Comparison of ENCODE assay signal across 25 cellular contexts in the genomic region with DNA sequence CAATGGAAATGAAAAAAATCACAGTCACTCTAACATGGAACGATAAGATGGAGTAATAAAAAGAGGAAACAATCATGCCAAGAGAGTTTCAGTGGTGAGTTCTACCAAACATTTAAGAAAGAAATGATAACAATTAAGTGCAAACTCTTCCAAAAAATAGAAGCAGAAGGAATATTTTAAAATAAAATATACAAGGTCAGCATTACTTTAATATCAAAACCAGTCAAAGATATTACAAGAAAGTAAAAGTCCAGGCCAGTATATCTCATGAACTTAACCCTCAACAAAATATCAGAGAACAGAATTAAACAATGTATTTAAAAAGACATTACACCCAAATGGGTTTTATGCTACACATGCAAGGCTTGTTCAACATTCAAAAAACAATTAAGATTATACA.
A peak's percentile ranks its signal among the peaks of the same experiment; 100 is the strongest.
DNase-seq lines count a peak whose midpoint lies in the region; ATAC-seq, FAIRE-seq and TF ChIP-seq lines count a peak whose summit lies in the region.
"Had no signal": no experiment of that assay in that cellular context is flagged by ENCODE, and none has a peak within 500 bp of the region (broad histone marks: within the 10 kb centered on the region; RNA-seq: fewer than 3 reads in every experiment).

No MANE protein-coding gene starts in this region.

- no peaks in the 10 kb centered on the region for H3K4me1 ChIP-seq in HepG2 (ENCODE audit: insufficient read depth, low read length)
- no peaks in the 10 kb centered on the region for H3K4me1 ChIP-seq in right lobe of liver
- H3K4me1 ChIP-seq in KMS-11 (ENCODE audit: low read depth, poor library complexity, severe bottlenecking) = peaks cover 100% of the 10 kb centered on the region
- H3K4me1 ChIP-seq in mesendoderm (ENCODE audit: control insufficient read depth, low read depth, low read length) = no peaks in the 10 kb centered on the region
- H3K4me1 ChIP-seq: BLaER1 had no signal

- POLR2A ChIA-PET in HepG2 (lab: Yijun Ruan, JAX) = no interaction called here

- H3K36me3 ChIP-seq in HepG2 (replicated peaks in 1 of 2; ENCODE audit: control insufficient read depth in 1 of 2, insufficient read depth in 2 of 2, low read length in 2 of 2) = no peaks in the 10 kb centered on the region
- no peaks in the 10 kb centered on the region for H3K36me3 ChIP-seq in right lobe of liver
- H3K36me3 ChIP-seq in KMS-11 (ENCODE audit: insufficient read depth) = no peaks in the 10 kb centered on the region
- no peaks in the 10 kb centered on the region for H3K36me3 ChIP-seq in mesendoderm (ENCODE audit: control insufficient read depth, insufficient read depth, low read length)
- H3K36me3 ChIP-seq: BLaER1 had no signal

- H3K27me3 ChIP-seq in HepG2 (ENCODE audit: control insufficient read depth in 1 of 2, insufficient read depth in 2 of 2, low read length in 2 of 2) = no peaks in the 10 kb centered on the region
- H3K27me3 ChIP-seq in right lobe of liver = no peaks in the 10 kb centered on the region
- H3K27me3 ChIP-seq in KMS-11 (ENCODE audit: insufficient read depth, low read depth) = no peaks in the 10 kb centered on the region
- H3K27me3 ChIP-seq in mesendoderm (ENCODE audit: insufficient read depth, low read length, poor library complexity) = no peaks in the 10 kb centered on the region
- H3K27me3 ChIP-seq: BE2C, BLaER1 had no signal

- H3K9me3 ChIP-seq in HepG2 (ENCODE audit: low read length) (peaks cover 83% of the 10 kb centered on the region), right lobe of liver (no peaks in the 10 kb centered on the region)
- H3K9me3 ChIP-seq: BE2C, BLaER1 had no signal

- no peaks in the 10 kb centered on the region for H3K79me1 ChIP-seq in mesendoderm (ENCODE audit: low read length)

- no peaks in the 10 kb centered on the region for H3K79me2 ChIP-seq in HepG2 (ENCODE audit: insufficient read depth, low read length)
- no peaks in the 10 kb centered on the region for H3K79me2 ChIP-seq in KMS-11 (ENCODE audit: insufficient read depth, low read depth)
- no peaks in the 10 kb centered on the region for H3K79me2 ChIP-seq in mesendoderm (ENCODE audit: control insufficient read depth, insufficient read depth, low read length)

- no peak overlapping the region for H4K5ac ChIP-seq in mesendoderm (ENCODE audit: low read length)

- TF ChIP-seq CTCF in HepG2 (CRISPR knock-in tag; IDR thresholded peaks at IDR 0.05) (no peak), right lobe of liver (IDR thresholded peaks at IDR 0.05) (no peak), KMS-11 (conservative IDR thresholded peaks at IDR 0.05; ENCODE audit: low read depth, low read length) (no peak)

- H3K18ac ChIP-seq in mesendoderm (ENCODE audit: low read length) = no peak overlapping the region

- no peak overlapping the region for H3K4ac ChIP-seq in mesendoderm (ENCODE audit: low read depth, low read length)

- CTCF ChIA-PET in HepG2 (lab: Yijun Ruan, JAX; ENCODE audit: low intra/inter-chr PET ratio, low total read pairs) = no interaction called here

- H2BK120ac ChIP-seq in mesendoderm (ENCODE audit: low read depth, low read length) = no peak overlapping the region

- H3K56ac ChIP-seq in mesendoderm (ENCODE audit: low read length) = no peak overlapping the region

- no peak overlapping the region for H2BK5ac ChIP-seq in mesendoderm (ENCODE audit: low read length)

- no peak overlapping the region for H2AK5ac ChIP-seq in mesendoderm (ENCODE audit: low read length)

- ATAC-seq in HepG2 (no peak), right lobe of liver (no peak)

- H4K8ac ChIP-seq in mesendoderm (ENCODE audit: low read depth, low read length) = no peak overlapping the region

- TF ChIP-seq EP300 in HepG2 (IDR thresholded peaks at IDR 0.05; ENCODE audit: low read depth in 2 of 2, low read length in 2 of 2) (no peak), HepG2 (CRISPR knock-in tag; IDR thresholded peaks at IDR 0.05; ENCODE audit: borderline replicate concordance) (no peak)

- WGBS in HepG2 (ENCODE audit: low lambda C conversion rate) = 39% methylated on average over 1 of the region's 1 CpG
- 33% methylated on average over 1 of the region's 1 CpG for WGBS in right lobe of liver (ENCODE audit: insufficient coverage, low coverage, low lambda C conversion rate, missing lambda C conversion rate)
- no CpG with 5 or more reads among the region's 1 CpG for WGBS in mesendoderm (ENCODE audit: extremely low coverage, insufficient coverage, low lambda C conversion rate)

- no peak overlapping the region for H3K9ac ChIP-seq in HepG2 (ENCODE audit: insufficient read depth, low read depth, low read length)
- H3K9ac ChIP-seq in KMS-11 = no peak overlapping the region
- no peak overlapping the region for H3K9ac ChIP-seq in mesendoderm (ENCODE audit: low read length)
- H3K9ac ChIP-seq: BLaER1 had no signal

- DNase-seq in HepG2 (ENCODE audit: low spot score) (no peak), right lobe of liver (no peak), mesendoderm (no peak)
- DNase-seq in stimulated activated CD4-positive, alpha-beta T cell treated with anti-CD3 and anti-CD28 coated beads, Interleukin-4, amount 100 ng/mL, for 24 hours = no peak
- DNase-seq: ACHN; BE2C; C1 segment of cervical spinal cord; CD4-positive, alpha-beta memory T cell; CD4-positive, CD25-positive, alpha-beta regulatory T cell; CD8-positive, alpha-beta memory T cell; COR-L47; DMS 273 treated with DMSO at 0.1 percent for 48 hours; DMS153; DMS53; DMS79; DND-41; EL; GDM1 had no signal

- BruUV-seq in HepG2 (replicated peaks; lab: Mats Ljungman, UMichigan) = no TSS peak

- FAIRE-seq in HepG2 (lab: Jason Lieb, UNC) (no peak), islet of Langerhans (lab: Jason Lieb, UNC) (peak; percentile 17)
- FAIRE-seq: GM12878, GM12892, GM18507 had no signal

- H3K4me2 ChIP-seq in HepG2 (ENCODE audit: low read depth, low read length) (no peak overlapping the region), KMS-11 (peak overlapping the region; percentile 55; the same call in 1 of the 2 replicates), mesendoderm (ENCODE audit: low read length) (no peak overlapping the region)
- H3K4me2 ChIP-seq: BLaER1 had no signal

- H3K27ac ChIP-seq in HepG2 (ENCODE audit: extremely low read length, insufficient read depth, low read length) (no peak overlapping the region), right lobe of liver (no peak overlapping the region), KMS-11 (no peak overlapping the region; the same call in 1 of the 2 replicates), mesendoderm (ENCODE audit: low read depth, low read length) (no peak overlapping the region)
- H3K27ac ChIP-seq: 22Rv1, BLaER1 had no signal

- intact Hi-C loops in HepG2 (cut with micrococcal nuclease; ENCODE audit: unreplicated experiment) (no loop called here), right lobe of liver (cut with DNase I) (no loop called here)

- H4K20me1 ChIP-seq in HepG2 (ENCODE audit: insufficient read depth, low read length) (no peaks in the 10 kb centered on the region), KMS-11 (ENCODE audit: insufficient read depth) (no peaks in the 10 kb centered on the region)
- H4K20me1 ChIP-seq: BLaER1 had no signal

- in situ Hi-C loops in HepG2 (cut with HindIII; ENCODE audit: extremely low pct_ligation_motif_present, low pct_unique_long_range_greater_than_20kb) = no loop called here

- H3K4me3 ChIP-seq in HepG2 (replicated peaks in 1 of 3; ENCODE audit: insufficient read depth in 1 of 3, low read depth in 2 of 3, low read length in 3 of 3) (no peak overlapping the region), right lobe of liver (no peak overlapping the region), KMS-11 (IDR thresholded peaks at IDR 0.05; ENCODE audit: insufficient read depth, low read depth, low read length) (no peak overlapping the region), mesendoderm (ENCODE audit: low read length) (no peak overlapping the region)
- H3K4me3 ChIP-seq: BLaER1, GM12878 had no signal

- no peak overlapping the region for H3K23ac ChIP-seq in mesendoderm (ENCODE audit: low read length)

- H2BK15ac ChIP-seq in mesendoderm (replicated peaks; ENCODE audit: low read depth) = no peak overlapping the region

- no peak for TF ChIP-seq POLR2A in HepG2 (IDR thresholded peaks at IDR 0.05; ENCODE audit: insufficient read depth in 1 of 2, low read depth in 2 of 2, low read length in 2 of 2)
- no peak for TF ChIP-seq POLR2A in right lobe of liver (IDR thresholded peaks at IDR 0.05)

- H2AFZ ChIP-seq in HepG2 (ENCODE audit: low read length) (no peak overlapping the region), KMS-11 (ENCODE audit: low read depth) (no peak overlapping the region)

- TF ChIP-seq RAD21 in HepG2 (CRISPR knock-in tag; IDR thresholded peaks at IDR 0.05) = no peak

TF ChIP-seq in HepG2, 621 proteins besides CTCF, POLR2A, EP300 and RAD21:
- TF ChIP-seq MAFK (conservative IDR thresholded peaks at IDR 0.05 in 1 of 2, IDR thresholded peaks at IDR 0.05 in 1 of 2; ENCODE audit: low read length in 2 of 2) = peak; percentile 3 to 73; a peak in 2 of 4 replicates
- no peak for TF ChIP-seq ZNF703 (CRISPR knock-in tag; IDR thresholded peaks at IDR 0.05; ENCODE audit: borderline replicate concordance)
- TF ChIP-seq MAFF (IDR thresholded peaks at IDR 0.05; ENCODE audit: low read depth, low read length) = peak; percentile 58; the same call in 1 of the 2 replicates
- no peak for TF ChIP-seq ARNT2 (CRISPR knock-in tag; IDR thresholded peaks at IDR 0.05; ENCODE audit: low read depth)
